8 cellular contexts compared by ENCODE assay signal in the genomic region with DNA sequence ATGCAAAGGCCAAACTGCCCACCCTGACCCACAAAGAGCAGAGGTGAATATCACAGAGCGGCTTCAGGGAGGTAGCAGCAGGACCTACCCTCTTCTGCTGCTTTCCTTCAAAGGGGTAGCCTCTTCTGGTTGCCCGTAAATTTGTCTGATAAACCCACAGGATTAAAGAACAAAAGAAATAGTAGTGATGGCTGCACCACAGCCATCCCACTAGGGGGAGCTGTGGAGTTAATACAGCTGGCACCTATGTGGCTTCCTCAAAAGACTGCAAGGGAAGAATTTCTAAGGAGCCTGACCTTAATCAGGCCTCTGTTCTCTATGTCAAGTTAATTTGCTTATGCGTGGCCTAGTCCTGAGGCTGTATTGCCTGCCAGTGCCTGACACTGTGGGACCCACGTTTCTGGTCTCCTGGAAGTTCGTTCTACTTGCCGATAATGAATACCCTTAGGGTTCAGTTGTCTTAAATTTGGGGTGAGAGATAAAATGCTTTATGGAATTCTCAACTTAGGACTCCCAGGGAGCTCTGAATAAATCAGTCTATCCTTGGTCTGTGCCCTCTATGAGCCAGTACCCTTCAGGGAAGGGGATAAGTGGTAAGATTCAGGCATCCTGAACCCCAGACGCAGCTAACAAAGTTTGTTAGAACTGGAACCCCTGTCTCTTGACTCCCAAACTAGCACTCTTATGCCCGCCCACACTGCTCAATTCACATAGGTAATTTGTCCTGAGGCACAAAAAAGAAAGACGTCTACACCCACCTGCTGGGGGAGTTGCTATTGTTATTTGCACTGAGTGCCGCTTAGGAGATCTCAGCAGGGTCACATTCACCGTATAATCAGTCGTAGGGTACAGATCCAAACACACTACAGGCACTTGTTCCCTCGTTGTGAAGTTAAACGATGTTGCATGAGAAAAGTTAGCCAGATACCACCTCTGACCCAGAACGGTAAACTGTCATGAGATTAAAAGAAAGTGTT.
DNase-seq lines count a peak whose midpoint lies in the region; ATAC-seq, FAIRE-seq and TF ChIP-seq lines count a peak whose summit lies in the region.

No MANE protein-coding gene starts in this region.

- H3K4me3 ChIP-seq in fibroblast of the aortic adventitia (ENCODE audit: low read depth, low read length) = no peak overlapping the region
- H3K4me3 ChIP-seq in tibial artery = no peak overlapping the region

- H3K27me3 ChIP-seq in tibial artery = no peaks in the 10 kb centered on the region

- DNase-seq in GM12892 (ENCODE audit: insufficient read length) (peak; percentile 29), LHCN-M2 (ENCODE audit: low read depth) (peak; percentile 67), RCC 7860 (ENCODE audit: low spot score) (peak; percentile 62), activated T-helper 1 cell treated with Interleukin-2 at 50 U/mL for 16 hours (ENCODE audit: low read depth) (peak; percentile 35), fibroblast of the aortic adventitia (ENCODE audit: low read depth) (peak; percentile 86), nucleus accumbens (lab: John Stamatoyannopoulos, UW) (peak in 41 of 56 donors; percentile 5 to 72 (median 29)), tibial artery (peak in 1 of 2 donors; percentile 43)

- H3K27ac ChIP-seq in tibial artery = no peak overlapping the region

- FAIRE-seq in GM12892 (lab: Jason Lieb, UNC) (peak; percentile 42), RCC 7860 (lab: Jason Lieb, UNC) (peak; percentile 45)

- no peaks in the 10 kb centered on the region for H3K4me1 ChIP-seq in tibial artery

- ATAC-seq in GM18861 (IDR thresholded peaks at IDR 0.05; ENCODE audit: unreplicated experiment) = no peak

- TF ChIP-seq CTCF in fibroblast of the aortic adventitia (IDR thresholded peaks at IDR 0.05; ENCODE audit: insufficient read depth, low read length) (peak; percentile 91), tibial artery (IDR thresholded peaks at IDR 0.05) (peak; percentile 83 to 88)

- no peaks in the 10 kb centered on the region for H3K9me3 ChIP-seq in tibial artery

- H3K36me3 ChIP-seq in tibial artery = no peaks in the 10 kb centered on the region

- intact Hi-C loops in tibial artery (cut with DNase I; ENCODE audit: low total_unique reads) = loop anchor here (5.0 kb wide), 1 partner anchor 264 kb away; no protein-coding TSS in a partner anchor

- TF ChIP-seq POLR2A in GM12892 (IDR thresholded peaks at IDR 0.05; ENCODE audit: low read depth, low read length) = no peak
